ENCODE assay signal across 22 cellular contexts in the genomic region with DNA sequence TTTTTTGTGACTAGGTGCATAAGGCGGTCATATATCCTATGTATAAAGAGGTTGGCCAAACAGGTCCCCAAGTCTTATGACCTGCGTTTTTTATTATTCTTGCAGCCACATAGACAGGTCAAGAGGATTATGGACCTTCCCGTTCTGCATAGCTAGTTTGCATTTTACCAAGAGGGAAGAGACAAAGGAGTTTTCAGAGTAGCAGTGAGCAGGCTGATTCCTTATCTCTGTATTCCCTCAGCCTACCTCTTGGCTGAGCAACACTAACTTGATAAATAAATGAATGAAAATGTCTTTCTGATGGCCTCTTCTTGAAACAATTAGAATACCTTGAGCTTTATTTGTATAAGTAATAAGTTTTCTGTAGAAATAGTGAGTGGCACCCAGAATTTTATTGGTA.
DNase-seq lines count a peak whose midpoint lies in the region; ATAC-seq and TF ChIP-seq lines count a peak whose summit lies in the region.
"Had no signal": no experiment of that assay in that cellular context is flagged by ENCODE, and none has a peak within 500 bp of the region (broad histone marks: within the 10 kb centered on the region; RNA-seq: fewer than 3 reads in every experiment).

No MANE protein-coding gene starts in this region.

- H2BK15ac ChIP-seq in mesenchymal stem cell (ENCODE audit: low read depth, poor library complexity, severe bottlenecking): no peak overlapping the region

- H3K4me1 ChIP-seq in MM.1S (ENCODE audit: low read length): peaks cover 50% of the 10 kb centered on the region
- H3K4me1 ChIP-seq in mesenchymal stem cell (ENCODE audit: control insufficient read depth, insufficient read depth, low read depth, low read length): no peaks in the 10 kb centered on the region
- peaks cover 34% of the 10 kb centered on the region for H3K4me1 ChIP-seq in skeletal muscle satellite cell (ENCODE audit: control insufficient read depth, insufficient read depth, low read length)

- ATAC-seq in activated B cell treated with CpG ODN at 0.5 μM for 24 hours (ENCODE audit: low read depth) (no peak), GM21515 (IDR thresholded peaks at IDR 0.05; ENCODE audit: unreplicated experiment) (no peak), HG02852 (IDR thresholded peaks at IDR 0.05; ENCODE audit: unreplicated experiment) (no peak)
- ATAC-seq: GM12878, HepG2 had no signal

- H3K79me1 ChIP-seq in mesenchymal stem cell (replicated peaks; ENCODE audit: low read length, poor library complexity, severe bottlenecking): peaks cover 4% of the 10 kb centered on the region

- no peak overlapping the region for H2BK120ac ChIP-seq in mesenchymal stem cell (ENCODE audit: low read depth, low read length)

- H3K4me1 Mint-ChIP-seq in activated B cell treated with CpG ODN at 0.5 μM for 24 hours: peaks cover 18% of the 10 kb centered on the region

- no peaks in the 10 kb centered on the region for H3K79me2 ChIP-seq in MM.1S (ENCODE audit: low read length)

- no peak overlapping the region for H4K8ac ChIP-seq in mesenchymal stem cell (ENCODE audit: low read length)

- peak overlapping the region; percentile 64 for H2AK5ac ChIP-seq in mesenchymal stem cell (ENCODE audit: low read length, severe bottlenecking)

- no peak overlapping the region for H3K18ac ChIP-seq in mesenchymal stem cell (ENCODE audit: low read depth in 1 of 2, low read length in 2 of 2)

- POLR2A ChIA-PET in activated B cell treated with CpG ODN at 0.5 μM for 24 hours (lab: Charles Lee): no interaction called here

- peaks cover 90% of the 10 kb centered on the region for H3K36me3 Mint-ChIP-seq in activated B cell treated with CpG ODN at 0.5 μM for 24 hours (ENCODE audit: low read depth)

- no peak overlapping the region for H2BK12ac ChIP-seq in mesenchymal stem cell (ENCODE audit: low read length in 2 of 2)

- DNase-seq in MM.1S (no peak), activated B cell treated with CpG ODN at 0.5 μM for 24 hours (no peak), mesenchymal stem cell (no peak), nucleus accumbens (lab: John Stamatoyannopoulos, UW) (no peak)
- DNase-seq: BE2C; CD8-positive, alpha-beta memory T cell; DMS 273 treated with DMSO at 0.1 percent for 48 hours; DMS79; GDM1; KBM-7; MG63; NCI-H2029 treated with DMSO at 0.1 percent for 48 hours; NCI-H2227 treated with DMSO at 0.1 percent for 48 hours; NCI-H510A; SIG-M5 had no signal

- intact Hi-C loops in activated B cell treated with CpG ODN at 0.5 μM for 24 hours (cut with micrococcal nuclease): no loop called here

- H2AFZ ChIP-seq in MM.1S (ENCODE audit: low read length): no peak overlapping the region
- H2AFZ ChIP-seq in mesenchymal stem cell (ENCODE audit: low read depth, low read length): no peak overlapping the region

- H3K9ac ChIP-seq in MM.1S (ENCODE audit: low read length): no peak overlapping the region
- H3K9ac ChIP-seq in mesenchymal stem cell (ENCODE audit: low read length): no peak overlapping the region
- H3K9ac ChIP-seq in skeletal muscle satellite cell (ENCODE audit: low read depth, low read length): no peak overlapping the region

- WGBS in mesenchymal stem cell: over 99% methylated on average over 3 of the region's 3 CpGs

- TF ChIP-seq CTCF in MM.1S (IDR thresholded peaks at IDR 0.05; ENCODE audit: low read length) (no peak), activated B cell treated with CpG ODN at 0.5 μM for 24 hours (IDR thresholded peaks at IDR 0.05) (no peak)

- no peaks in the 10 kb centered on the region for H3K27me3 ChIP-seq in MM.1S (replicated peaks; ENCODE audit: insufficient read depth, low read length)
- no peaks in the 10 kb centered on the region for H3K27me3 ChIP-seq in mesenchymal stem cell (ENCODE audit: control insufficient read depth in 1 of 2, insufficient read depth in 1 of 2, low read length in 2 of 2)
- H3K27me3 ChIP-seq in skeletal muscle satellite cell (ENCODE audit: control insufficient read depth, insufficient read depth, low read length): no peaks in the 10 kb centered on the region
- H3K27me3 ChIP-seq: BE2C, MG63 had no signal

- CTCF ChIA-PET in activated B cell treated with CpG ODN at 0.5 μM for 24 hours (lab: Charles Lee): no interaction called here

- no peak overlapping the region for H3K14ac ChIP-seq in mesenchymal stem cell (ENCODE audit: low read length in 2 of 2)

- no peak overlapping the region for H3K23ac ChIP-seq in mesenchymal stem cell (ENCODE audit: low read length in 2 of 2)

- H3K4ac ChIP-seq in mesenchymal stem cell (ENCODE audit: low read depth in 1 of 2, low read length in 2 of 2): no peak overlapping the region

- H3K9me3 ChIP-seq in MM.1S (replicated peaks; ENCODE audit: insufficient read depth, low read length): no peaks in the 10 kb centered on the region
- H3K9me3 ChIP-seq in mesenchymal stem cell (ENCODE audit: control insufficient read depth, low read length): peaks cover 12% of the 10 kb centered on the region
- no peaks in the 10 kb centered on the region for H3K9me3 ChIP-seq in skeletal muscle satellite cell (replicated peaks; ENCODE audit: low read length)
- H3K9me3 ChIP-seq: BE2C had no signal

- no peaks in the 10 kb centered on the region for H4K20me1 ChIP-seq in MM.1S (ENCODE audit: insufficient read depth, low read length)

- peak overlapping the region; percentile 10 for H3K27ac Mint-ChIP-seq in activated B cell treated with CpG ODN at 0.5 μM for 24 hours
- H3K27ac Mint-ChIP-seq: CD14-positive monocyte; CD8-positive, alpha-beta memory T cell had no signal

- no peak overlapping the region for H2BK5ac ChIP-seq in mesenchymal stem cell (ENCODE audit: low read depth, low read length, poor library complexity, severe bottlenecking)

- peak overlapping the region; percentile 55; the same call in 1 of the 2 replicates for H3K4me2 ChIP-seq in MM.1S (ENCODE audit: low read depth, low read length)
- no peak overlapping the region for H3K4me2 ChIP-seq in mesenchymal stem cell (ENCODE audit: low read length, poor library complexity, severe bottlenecking)
- peak overlapping the region; percentile 37 for H3K4me2 ChIP-seq in skeletal muscle satellite cell (ENCODE audit: low read length)

- H3K4me3 ChIP-seq in MM.1S (ENCODE audit: low read length): no peak overlapping the region
- H3K4me3 ChIP-seq in mesenchymal stem cell (ENCODE audit: insufficient read depth in 1 of 2, low read depth in 1 of 2, low read length in 2 of 2): no peak overlapping the region
- no peak overlapping the region for H3K4me3 ChIP-seq in skeletal muscle satellite cell (ENCODE audit: low read length)
- H3K4me3 ChIP-seq: GM12878, MG63, SK-N-MC had no signal

- H3K9me3 Mint-ChIP-seq in activated B cell treated with CpG ODN at 0.5 μM for 24 hours: no peaks in the 10 kb centered on the region
- H3K9me3 Mint-ChIP-seq: CD8-positive, alpha-beta memory T cell had no signal

- H3K4me3 Mint-ChIP-seq in activated B cell treated with CpG ODN at 0.5 μM for 24 hours: no peak overlapping the region
- H3K4me3 Mint-ChIP-seq: CD14-positive monocyte; CD8-positive, alpha-beta memory T cell had no signal

- H3K27ac ChIP-seq in MM.1S (ENCODE audit: low read length): peak overlapping the region; percentile 67; the same call in 1 of the 2 replicates
- H3K27ac ChIP-seq in mesenchymal stem cell (ENCODE audit: low read length, poor library complexity, severe bottlenecking): peak overlapping the region; percentile 93
- H3K27ac ChIP-seq: SK-N-MC had no signal

- H4K91ac ChIP-seq in mesenchymal stem cell (ENCODE audit: low read length): no peak overlapping the region

- no peaks in the 10 kb centered on the region for H3K27me3 Mint-ChIP-seq in activated B cell treated with CpG ODN at 0.5 μM for 24 hours
- H3K27me3 Mint-ChIP-seq: CD8-positive, alpha-beta memory T cell had no signal

- H3K9me2 ChIP-seq in MM.1S (replicated peaks; ENCODE audit: insufficient read depth, low read length): no peaks in the 10 kb centered on the region

- H3K36me3 ChIP-seq in MM.1S (replicated peaks; ENCODE audit: insufficient read depth, low read length): no peaks in the 10 kb centered on the region
- H3K36me3 ChIP-seq in mesenchymal stem cell (ENCODE audit: control insufficient read depth in 1 of 2, insufficient read depth in 2 of 2, low read depth in 1 of 2, low read length in 2 of 2): peaks cover 1 to 3% of the 10 kb centered on the region in 2 experiments
- no peaks in the 10 kb centered on the region for H3K36me3 ChIP-seq in skeletal muscle satellite cell (ENCODE audit: insufficient read depth, low read length)
- H3K36me3 ChIP-seq: BE2C, MG63 had no signal

- H3F3A ChIP-seq in MM.1S (ENCODE audit: insufficient read depth, low read length): peaks cover 39% of the 10 kb centered on the region
